Comparison of ENCODE assay signal across 8 cellular contexts in genomic region chr16:75402821-75403475, GRCh38. TPM values are rescaled to one million over a fixed set of nuclear protein-coding genes. Genes with fewer than 3 reads are reported as not detected.
DNase-seq lines count a peak whose midpoint lies in the region; ATAC-seq and TF ChIP-seq lines count a peak whose summit lies in the region.

No MANE protein-coding gene starts in this region.

- H3K9me3 Mint-ChIP-seq in activated T-cell treated with anti-CD3 and anti-CD28 coated beads, Interleukin-2, amount 50 U/mL, for 24 hours = no peaks in the 10 kb centered on the region

- peaks cover 21% of the 10 kb centered on the region for H3K4me1 Mint-ChIP-seq in activated T-cell treated with anti-CD3 and anti-CD28 coated beads, Interleukin-2, amount 50 U/mL, for 24 hours (ENCODE audit: low read depth)

- H3K36me3 ChIP-seq in brain microvascular endothelial cell (replicated peaks) = peaks cover 7% of the 10 kb centered on the region

- in situ Hi-C loops in brain microvascular endothelial cell (cut with HindIII; ENCODE audit: low pct_ligation_motif_present, low sequenced_read_pairs) = loop anchor here (25.0 kb wide), 1 partner anchor 216 kb away; no protein-coding TSS in a partner anchor

- H3K27me3 ChIP-seq in brain microvascular endothelial cell (replicated peaks) = no peaks in the 10 kb centered on the region

- H3K27ac Mint-ChIP-seq in activated T-cell treated with anti-CD3 and anti-CD28 coated beads, Interleukin-2, amount 50 U/mL, for 24 hours = peak overlapping the region; percentile 20

- DNase-seq in activated T-cell treated with anti-CD3 and anti-CD28 coated beads, Interleukin-2, amount 50 U/mL, for 24 hours = no peak
- no peak for DNase-seq in activated T-cell treated with anti-CD3 and anti-CD28 coated beads for 4 hours
- peak; percentile 57 for DNase-seq in M059J (ENCODE audit: low read depth)
- peak; percentile 48 for DNase-seq in brain microvascular endothelial cell
- DNase-seq in left lobe of liver (ENCODE audit: low spot score) = no peak
- no peak for DNase-seq in GDM1 (lab: John Stamatoyannopoulos, UW)
- no peak for DNase-seq in activated CD4-positive, CD25-positive, alpha-beta regulatory T cell treated with anti-CD3 and anti-CD28 coated beads, Interleukin-2, amount 50 U/mL, for 72 hours

- peak; percentile 65 for TF ChIP-seq CTCF in brain microvascular endothelial cell (IDR thresholded peaks at IDR 0.05; ENCODE audit: low read depth, low read length, missing control alignments)

- peaks cover 46% of the 10 kb centered on the region for H3K36me3 Mint-ChIP-seq in activated T-cell treated with anti-CD3 and anti-CD28 coated beads, Interleukin-2, amount 50 U/mL, for 24 hours (ENCODE audit: low read depth)

- H3K27me3 Mint-ChIP-seq in activated T-cell treated with anti-CD3 and anti-CD28 coated beads, Interleukin-2, amount 50 U/mL, for 24 hours = no peaks in the 10 kb centered on the region

- peak overlapping the region; percentile 77 for H3K27ac ChIP-seq in brain microvascular endothelial cell

- peak; percentile 70 for ATAC-seq in left lobe of liver
- ATAC-seq in HG03439 (IDR thresholded peaks at IDR 0.05; ENCODE audit: unreplicated experiment) = no peak

- no peak overlapping the region for H3K4me3 Mint-ChIP-seq in activated T-cell treated with anti-CD3 and anti-CD28 coated beads, Interleukin-2, amount 50 U/mL, for 24 hours

- H3K4me3 ChIP-seq in brain microvascular endothelial cell (ENCODE audit: low read depth, low read length) = no peak overlapping the region

RNA-seq across cellular contexts. Expression of gene CFDP1, which starts 30.4 kb away (rescaled TPM):
- 91.3 and 111 TPM in 2 replicates for total RNA-seq in M059J (2014; rRNA removed; shearing (Covaris generic))
- total RNA-seq in left lobe of liver = 27.7 TPM

Comparison
In these comparisons a context has a peak if more than half of its experiments do, and no peak if none do; other contexts are left out.
1. DNase-seq: peak in M059J (single experiment) and brain microvascular endothelial cell (single experiment); none in activated T-cell treated with anti-CD3 and anti-CD28 coated beads, Interleukin-2, amount 50 U/mL, for 24 hours (single experiment), activated T-cell treated with anti-CD3 and anti-CD28 coated beads for 4 hours (single experiment), left lobe of liver (single experiment), GDM1 (single experiment) and activated CD4-positive, CD25-positive, alpha-beta regulatory T cell treated with anti-CD3 and anti-CD28 coated beads, Interleukin-2, amount 50 U/mL, for 72 hours (single experiment).